19 cellular contexts compared by ENCODE assay signal in genomic region chr12:72889791-72890190, GRCh38.
DNase-seq lines count a peak whose midpoint lies in the region; FAIRE-seq and TF ChIP-seq lines count a peak whose summit lies in the region.
"Had no signal": no experiment of that assay in that cellular context is flagged by ENCODE, and none has a peak within 500 bp of the region (broad histone marks: within the 10 kb centered on the region; RNA-seq: fewer than 3 reads in every experiment).

No MANE protein-coding gene starts in this region.

- in situ Hi-C loops in HAP-1 (cut with MboI; ENCODE audit: low sequenced_read_pairs) = no loop called here
- in situ Hi-C loops in transverse colon (cut with MboI; ENCODE audit: low pct_ligation_motif_present in 1 of 4, low pct_unique_long_range_greater_than_20kb in 1 of 4, low sequenced_read_pairs in 3 of 4) = no loop called here

- H3K9me3 Mint-ChIP-seq in endodermal cell (no peaks in the 10 kb centered on the region), neural crest cell (no peaks in the 10 kb centered on the region)
- H3K9me3 Mint-ChIP-seq: H9, HFFc6 had no signal

- TF ChIP-seq EP300 in transverse colon (IDR thresholded peaks at IDR 0.05; ENCODE audit: low read depth) = no peak

- H3K4me3 ChIP-seq in HAP-1 (no peak overlapping the region), endodermal cell (ENCODE audit: low read length) (no peak overlapping the region), small intestine (ENCODE audit: low read depth in 1 of 2, low read length in 2 of 2) (no peak overlapping the region), transverse colon (no peak overlapping the region)

- no peak overlapping the region for H3K9ac ChIP-seq in endodermal cell (ENCODE audit: extremely low read depth, low read length, poor library complexity, severe bottlenecking)

- peaks cover 14% of the 10 kb centered on the region for H3K4me1 ChIP-seq in HAP-1
- H3K4me1 ChIP-seq in endodermal cell (ENCODE audit: control insufficient read depth, insufficient read depth, low read length) = peaks cover 7% of the 10 kb centered on the region
- no peaks in the 10 kb centered on the region for H3K4me1 ChIP-seq in small intestine (ENCODE audit: control insufficient read depth in 2 of 2, insufficient read depth in 1 of 2, low read depth in 1 of 2, low read length in 1 of 2)
- H3K4me1 ChIP-seq in transverse colon = no peaks in the 10 kb centered on the region

- peak overlapping the region; percentile 51 for H3K27ac ChIP-seq in endodermal cell (ENCODE audit: low read depth, low read length)
- H3K27ac ChIP-seq in small intestine (ENCODE audit: low read depth in 1 of 2, low read length in 1 of 2) = no peak overlapping the region
- H3K27ac ChIP-seq in transverse colon = no peak overlapping the region

- H3K36me3 ChIP-seq in HAP-1 (replicated peaks) = no peaks in the 10 kb centered on the region
- no peaks in the 10 kb centered on the region for H3K36me3 ChIP-seq in endodermal cell (ENCODE audit: control insufficient read depth, insufficient read depth, low read length)
- H3K36me3 ChIP-seq in small intestine (ENCODE audit: control insufficient read depth in 2 of 2, insufficient read depth in 2 of 2, low read length in 2 of 2) = no peaks in the 10 kb centered on the region
- no peaks in the 10 kb centered on the region for H3K36me3 ChIP-seq in transverse colon

- H3K27ac Mint-ChIP-seq in endodermal cell (no peak overlapping the region), neural crest cell (ENCODE audit: unreplicated experiment) (no peak overlapping the region)
- H3K27ac Mint-ChIP-seq: CD4-positive, alpha-beta memory T cell; H9; HFFc6 had no signal

- H3K27me3 ChIP-seq in HAP-1 (ENCODE audit: low read depth) (no peaks in the 10 kb centered on the region), endodermal cell (ENCODE audit: control insufficient read depth, insufficient read depth, low read length, poor library complexity, severe bottlenecking) (no peaks in the 10 kb centered on the region), small intestine (ENCODE audit: control insufficient read depth in 2 of 2, insufficient read depth in 2 of 2, low read length in 2 of 2) (no peaks in the 10 kb centered on the region), transverse colon (no peaks in the 10 kb centered on the region)

- TF ChIP-seq CTCF in endodermal cell (conservative IDR thresholded peaks at IDR 0.05) = no peak
- no peak for TF ChIP-seq CTCF in neural crest cell (conservative IDR thresholded peaks at IDR 0.05)
- TF ChIP-seq CTCF in transverse colon (IDR thresholded peaks at IDR 0.05) = no peak

- H3K27me3 Mint-ChIP-seq in endodermal cell (ENCODE audit: insufficient read depth) (no peaks in the 10 kb centered on the region), neural crest cell (ENCODE audit: low read depth) (no peaks in the 10 kb centered on the region)
- H3K27me3 Mint-ChIP-seq: CD4-positive, alpha-beta memory T cell had no signal

- TF ChIP-seq POLR2A in transverse colon (IDR thresholded peaks at IDR 0.05) = no peak

- H3K4me3 Mint-ChIP-seq in endodermal cell (no peak overlapping the region), neural crest cell (peak overlapping the region; percentile 25)
- H3K4me3 Mint-ChIP-seq: CD4-positive, alpha-beta memory T cell; H9; HFFc6 had no signal

- DNase-seq in HAP-1 (ENCODE audit: low spot score in 2 of 2) (peak; percentile 20 to 83), endodermal cell (no peak), neural crest cell (ENCODE audit: low read depth, low spot score) (no peak), NCI-H146 (lab: John Stamatoyannopoulos, UW) (no peak), small intestine (no peak), GM19238 (ENCODE audit: insufficient read length, low spot score) (no peak), transverse colon (no peak)
- DNase-seq: C1 segment of cervical spinal cord; Calu3; CD4-positive, alpha-beta memory T cell; COR-L47; DMS53; DMS79 treated with DMSO at 0.1 percent for 48 hours; GF-D8; H9; HFFc6 had no signal

- no peaks in the 10 kb centered on the region for H3K9me3 ChIP-seq in HAP-1
- H3K9me3 ChIP-seq in endodermal cell (ENCODE audit: control insufficient read depth, low read length) = no peaks in the 10 kb centered on the region
- H3K9me3 ChIP-seq in small intestine (ENCODE audit: control insufficient read depth, low read depth) = no peaks in the 10 kb centered on the region
- no peaks in the 10 kb centered on the region for H3K9me3 ChIP-seq in transverse colon

- WGBS in endodermal cell (ENCODE audit: insufficient coverage in 1 of 2, insufficient read length in 1 of 2), 2 experiments = 53% methylated on average over 1 of the region's 1 CpG; no CpG with 5 or more reads in 1 of the 2 experiments
- 24 to 52% (median 40%) methylated on average over 1 of the region's 1 CpG for WGBS in small intestine, 3 donors
- WGBS in transverse colon (ENCODE audit: low coverage in 1 of 2), 2 donors = 29 to 50% methylated on average over 1 of the region's 1 CpG

- intact Hi-C loops in transverse colon (cut with DNase I; ENCODE audit: low total_unique reads) = no loop called here

- FAIRE-seq in small intestine (lab: Jason Lieb, UNC) = no peak
- FAIRE-seq: GM12891, GM18507, H1 had no signal

- H3K4me1 Mint-ChIP-seq in endodermal cell (peaks cover 16% of the 10 kb centered on the region), neural crest cell (peaks cover 23% of the 10 kb centered on the region)
- H3K4me1 Mint-ChIP-seq: CD4-positive, alpha-beta memory T cell had no signal

- H3K36me3 Mint-ChIP-seq in endodermal cell (ENCODE audit: low read depth) (no peaks in the 10 kb centered on the region), neural crest cell (ENCODE audit: low read depth) (no peaks in the 10 kb centered on the region)
- H3K36me3 Mint-ChIP-seq: CD4-positive, alpha-beta memory T cell had no signal

Comparison
In these comparisons a context has a peak if more than half of its experiments do, and no peak if none do; other contexts are left out.
1. DNase-seq: peak in HAP-1 (2 of 2); none in endodermal cell (single experiment), neural crest cell (single experiment), NCI-H146 (single experiment), small intestine (single experiment), GM19238 (single experiment) and transverse colon (single experiment).